15 cellular contexts compared by ENCODE assay signal in the genomic region with DNA sequence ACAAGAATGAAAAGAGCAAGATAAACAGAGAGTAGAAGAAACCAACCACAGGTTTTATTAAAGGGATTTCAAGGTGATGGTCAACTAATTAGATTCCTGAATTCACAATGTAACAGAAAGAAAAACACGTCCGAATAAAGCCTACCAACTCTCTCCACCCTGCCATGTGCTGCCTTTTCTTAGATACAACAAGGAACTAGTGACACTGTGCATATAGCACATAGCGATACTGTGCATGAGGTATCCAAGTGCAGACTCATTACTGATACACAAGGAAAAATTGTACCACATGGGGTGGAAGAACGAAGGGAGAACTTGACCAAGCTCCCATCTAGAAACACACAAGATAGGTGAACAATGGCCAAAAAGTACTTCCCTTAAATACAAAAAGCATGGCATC.
A peak's percentile ranks its signal among the peaks of the same experiment; 100 is the strongest.
DNase-seq lines count a peak whose midpoint lies in the region; TF ChIP-seq lines count a peak whose summit lies in the region.
"Had no signal": no experiment of that assay in that cellular context is flagged by ENCODE, and none has a peak within 500 bp of the region (broad histone marks: within the 10 kb centered on the region; RNA-seq: fewer than 3 reads in every experiment).

No MANE protein-coding gene starts in this region.

- DNase-seq in NCI-H69 (lab: John Stamatoyannopoulos, UW) (peak; percentile 39), epithelial cell of esophagus (ENCODE audit: low read depth) (peak; percentile 11), neural progenitor cell (ENCODE audit: low spot score) (no peak), SW 1271 (lab: John Stamatoyannopoulos, UW) (no peak), right atrium auricular region (ENCODE audit: low spot score) (no peak), erythroblast (lab: John Stamatoyannopoulos, UW) (no peak), NCI-H1694 treated with DMSO at 0.1 percent for 48 hours (lab: John Stamatoyannopoulos, UW) (no peak)
- DNase-seq: activated CD8-positive, alpha-beta memory T cell treated with anti-CD3 and anti-CD28 coated beads, Interleukin-2, amount 50 U/mL, for 4 hours; activated naive CD4-positive, alpha-beta T cell treated with anti-CD3 and anti-CD28 coated beads, Interleukin-2, amount 50 U/mL, for 16 hours; GF-D8; kidney; MG63; naive thymus-derived CD4-positive, alpha-beta T cell had no signal

- H3K36me3 ChIP-seq in neural progenitor cell (no peaks in the 10 kb centered on the region), right atrium auricular region (no peaks in the 10 kb centered on the region)
- H3K36me3 ChIP-seq: MG63 had no signal

- no peaks in the 10 kb centered on the region for H3K9me3 ChIP-seq in neural progenitor cell (ENCODE audit: low read depth)
- no peaks in the 10 kb centered on the region for H3K9me3 ChIP-seq in right atrium auricular region
- H3K9me3 ChIP-seq: MG63 had no signal

- H3K27ac Mint-ChIP-seq in neural progenitor cell = peak overlapping the region; percentile 15
- H3K27ac Mint-ChIP-seq: naive thymus-derived CD4-positive, alpha-beta T cell; stimulated activated naive CD8-positive, alpha-beta T cell treated with anti-CD3 and anti-CD28 coated beads, Interleukin-15, Interleukin-2, amounts not matched to agents 100 ng/mL and 50 ng/mL, for 24 hours had no signal

- H3K4me2 ChIP-seq in neural progenitor cell = no peak overlapping the region

- peaks cover 9% of the 10 kb centered on the region for H3K4me1 Mint-ChIP-seq in neural progenitor cell
- H3K4me1 Mint-ChIP-seq: naive thymus-derived CD4-positive, alpha-beta T cell had no signal

- H4K20me1 ChIP-seq in neural progenitor cell (ENCODE audit: low read depth) = peaks cover 6% of the 10 kb centered on the region

- no peak overlapping the region for H3K9ac ChIP-seq in neural progenitor cell

- H3F3A ChIP-seq in neural progenitor cell (ENCODE audit: low read depth) = peaks cover 3% of the 10 kb centered on the region

- H3K4me3 Mint-ChIP-seq in neural progenitor cell = no peak overlapping the region
- H3K4me3 Mint-ChIP-seq: naive thymus-derived CD4-positive, alpha-beta T cell; stimulated activated naive CD8-positive, alpha-beta T cell treated with anti-CD3 and anti-CD28 coated beads, Interleukin-15, Interleukin-2, amounts not matched to agents 100 ng/mL and 50 ng/mL, for 24 hours had no signal

- H3K4me3 ChIP-seq in epithelial cell of esophagus (ENCODE audit: low read length) = no peak overlapping the region
- no peak overlapping the region for H3K4me3 ChIP-seq in neural progenitor cell
- no peak overlapping the region for H3K4me3 ChIP-seq in right atrium auricular region
- H3K4me3 ChIP-seq: MG63 had no signal

- TF ChIP-seq CTCF in 22Rv1 (IDR thresholded peaks at IDR 0.05) = no peak
- no peak for TF ChIP-seq CTCF in epithelial cell of esophagus (IDR thresholded peaks at IDR 0.05; ENCODE audit: insufficient read depth, low read depth, low read length, missing control alignments)
- TF ChIP-seq CTCF in neural progenitor cell (IDR thresholded peaks at IDR 0.05) = no peak
- no peak for TF ChIP-seq CTCF in right atrium auricular region (IDR thresholded peaks at IDR 0.05)

- H3K27ac ChIP-seq in 22Rv1 = peak overlapping the region; percentile 32
- H3K27ac ChIP-seq in neural progenitor cell = no peak overlapping the region
- no peak overlapping the region for H3K27ac ChIP-seq in right atrium auricular region

- no peak overlapping the region for H2AFZ ChIP-seq in neural progenitor cell (replicated peaks)

- H3K27me3 ChIP-seq in neural progenitor cell (no peaks in the 10 kb centered on the region), right atrium auricular region (no peaks in the 10 kb centered on the region)
- H3K27me3 ChIP-seq: MG63 had no signal

- H3K27me3 Mint-ChIP-seq in neural progenitor cell (ENCODE audit: insufficient read depth, low read depth) = no peaks in the 10 kb centered on the region
- H3K27me3 Mint-ChIP-seq: stimulated activated naive CD8-positive, alpha-beta T cell treated with anti-CD3 and anti-CD28 coated beads, Interleukin-15, Interleukin-2, amounts not matched to agents 100 ng/mL and 50 ng/mL, for 24 hours had no signal

- H3K79me2 ChIP-seq in neural progenitor cell (ENCODE audit: low read depth) = peaks cover 45% of the 10 kb centered on the region

- no peaks in the 10 kb centered on the region for H3K9me3 Mint-ChIP-seq in neural progenitor cell

- H3K4me1 ChIP-seq in neural progenitor cell (peaks cover 7% of the 10 kb centered on the region), right atrium auricular region (peaks cover 0 to 20% of the 10 kb centered on the region in 2 donors)

- no peak for TF ChIP-seq POLR2A in erythroblast (IDR thresholded peaks at IDR 0.05; ENCODE audit: low read length)

- no peaks in the 10 kb centered on the region for H3K36me3 Mint-ChIP-seq in neural progenitor cell
- H3K36me3 Mint-ChIP-seq: naive thymus-derived CD4-positive, alpha-beta T cell had no signal

Comparison
In these comparisons a context has a peak if more than half of its experiments do, and no peak if none do; other contexts are left out.
1. DNase-seq: peak in NCI-H69 (single experiment) and epithelial cell of esophagus (single experiment); none in neural progenitor cell (single experiment), SW 1271 (0 of 2), right atrium auricular region (single experiment), erythroblast (0 of 2) and NCI-H1694 treated with DMSO at 0.1 percent for 48 hours (single experiment).